ENCODE assay signal across 8 cellular contexts in the genomic region with DNA sequence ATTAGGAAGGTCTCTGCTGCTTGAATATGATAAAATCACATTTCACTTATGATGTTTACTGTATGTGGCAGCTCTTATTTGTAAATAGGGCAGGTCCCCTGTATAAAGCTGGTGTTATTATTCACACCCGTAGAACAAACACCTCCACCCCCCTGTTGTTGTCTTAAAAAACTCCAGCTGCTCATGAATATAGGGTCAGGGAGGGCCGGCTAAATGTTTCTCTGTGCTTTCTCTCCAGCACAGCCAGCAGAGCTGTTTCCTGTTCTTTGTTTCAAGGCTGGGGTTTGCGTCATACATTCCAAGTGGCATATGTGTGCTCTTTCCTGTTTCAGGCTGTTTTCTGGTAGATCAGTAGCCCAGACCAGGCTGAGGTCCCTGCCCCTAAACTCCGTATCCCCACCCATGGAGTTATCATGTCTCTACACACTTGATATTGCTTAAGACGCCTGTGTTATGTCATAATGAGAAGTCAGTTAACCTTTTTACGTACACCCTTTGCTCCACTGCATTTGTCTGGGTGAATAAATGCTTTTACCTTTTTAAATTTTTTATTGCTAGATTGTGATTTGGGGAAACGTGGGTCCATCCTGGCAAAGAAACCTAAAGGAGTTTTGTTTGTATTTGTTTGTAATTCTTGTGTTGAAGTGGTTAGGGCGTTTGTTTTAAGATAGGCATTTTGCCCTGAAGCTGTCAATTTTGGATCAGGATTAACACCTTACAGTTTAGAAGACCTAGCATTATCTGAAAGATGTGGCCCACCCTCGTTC. TPM values are rescaled to one million over a fixed set of nuclear protein-coding genes. Genes with fewer than 3 reads are reported as not detected.
DNase-seq lines count a peak whose midpoint lies in the region; ATAC-seq and TF ChIP-seq lines count a peak whose summit lies in the region.

No MANE protein-coding gene starts in this region.

- no peaks in the 10 kb centered on the region for H3K9me2 ChIP-seq in hepatocyte (replicated peaks; ENCODE audit: insufficient read depth)

- no peak for TF ChIP-seq CTCF in body of pancreas (IDR thresholded peaks at IDR 0.05)
- no peak for TF ChIP-seq CTCF in hepatocyte (IDR thresholded peaks at IDR 0.05; ENCODE audit: poor library complexity)

- H3K27me3 ChIP-seq in body of pancreas = no peaks in the 10 kb centered on the region
- no peaks in the 10 kb centered on the region for H3K27me3 ChIP-seq in hepatocyte

- no peak overlapping the region for H3K4me3 ChIP-seq in body of pancreas
- peak overlapping the region; percentile 95 for H3K4me3 ChIP-seq in hepatocyte

- TF ChIP-seq POLR2A in body of pancreas (IDR thresholded peaks at IDR 0.05) = peak; percentile 87 to 96 (median 95)

- DNase-seq in stimulated activated CD4-positive, alpha-beta T cell treated with anti-CD3 and anti-CD28 coated beads, Interleukin-12 subunit alpha, Interleukin-12 subunit beta, amount 100 ng/mL, for 48 hours (ENCODE audit: low read depth in 2 of 3, low spot score in 1 of 3) = peak in 2 of 3 donors; percentile 36 to 55
- DNase-seq in stimulated activated CD4-positive, alpha-beta T cell treated with anti-CD3 and anti-CD28 coated beads, Interleukin-4, amount 100 ng/mL, for 1 hour = no peak
- DNase-seq in NCI-H1436 treated with DMSO at 0.1 percent for 48 hours (lab: John Stamatoyannopoulos, UW) (peak; percentile 54), T-helper 1 cell (peak in 4 of 5 donors; percentile 58 to 81 (median 60)), body of pancreas (peak; percentile 85 to 97 (median 89)), hepatocyte (ENCODE audit: low spot score) (peak; percentile 94), posterior vena cava (ENCODE audit: low spot score) (peak; percentile 88), cortex of kidney (lab: John Stamatoyannopoulos, UW) (no peak)

- H3K27ac ChIP-seq in body of pancreas = peak overlapping the region; percentile 98 to 100 (median 100)
- H3K27ac ChIP-seq in hepatocyte = peak overlapping the region; percentile 97

- H3K36me3 ChIP-seq in body of pancreas (replicated peaks in 1 of 2; ENCODE audit: insufficient read depth in 1 of 2, low read depth in 2 of 2) (no peaks in the 10 kb centered on the region), hepatocyte (replicated peaks; ENCODE audit: insufficient read depth, low read depth) (no peaks in the 10 kb centered on the region)

- peak; percentile 65 for ATAC-seq in body of pancreas

- no peak overlapping the region for H2AFZ ChIP-seq in hepatocyte

- H3K4me2 ChIP-seq in hepatocyte = peak overlapping the region; percentile 77

- intact Hi-C loops in body of pancreas (cut with DNase I) (no loop called here), posterior vena cava (cut with DNase I) (loop anchor here in 1 of 2 donors (2.0 kb wide), 1 partner anchor 282 kb away; no protein-coding TSS in a partner anchor)

- peaks cover 28% of the 10 kb centered on the region for H4K20me1 ChIP-seq in hepatocyte (ENCODE audit: insufficient read depth, poor library complexity, severe bottlenecking)

- WGBS in body of pancreas, 2 donors = 0 to 1% methylated on average over 9 of the region's 9 CpGs
- WGBS in hepatocyte (ENCODE audit: low lambda C conversion rate, missing lambda C conversion rate) = 3% methylated on average over 9 of the region's 9 CpGs

- no peaks in the 10 kb centered on the region for H3K9me3 ChIP-seq in body of pancreas
- H3K9me3 ChIP-seq in hepatocyte (ENCODE audit: low read depth) = no peaks in the 10 kb centered on the region

- peaks cover 86% of the 10 kb centered on the region for H3K79me2 ChIP-seq in hepatocyte

- H3K4me1 ChIP-seq in body of pancreas = peaks cover 55% of the 10 kb centered on the region
- peaks cover 54% of the 10 kb centered on the region for H3K4me1 ChIP-seq in hepatocyte (ENCODE audit: insufficient read depth)

RNA-seq across cellular contexts. Expression of gene KLF3, which starts 3.2 kb away (rescaled TPM):
- 10 to 100 TPM; 30.6 to 32.0 TPM for total RNA-seq in body of pancreas
- total RNA-seq in hepatocyte = 77.3 and 81.1 TPM in 2 replicates
- 68.4 and 74.2 TPM in 2 replicates for polyA plus RNA-seq in hepatocyte
- total RNA-seq in posterior vena cava = 10 to 100 TPM; 50.7 to 53.9 TPM

Comparison
In these comparisons a context has a peak if more than half of its experiments do, and no peak if none do; other contexts are left out.
1. DNase-seq: peak in stimulated activated CD4-positive, alpha-beta T cell treated with anti-CD3 and anti-CD28 coated beads, Interleukin-12 subunit alpha, Interleukin-12 subunit beta, amount 100 ng/mL, for 48 hours (2 of 3), NCI-H1436 treated with DMSO at 0.1 percent for 48 hours (single experiment), T-helper 1 cell (4 of 5), body of pancreas (4 of 4), hepatocyte (single experiment) and posterior vena cava (single experiment); none in stimulated activated CD4-positive, alpha-beta T cell treated with anti-CD3 and anti-CD28 coated beads, Interleukin-4, amount 100 ng/mL, for 1 hour (single experiment) and cortex of kidney (single experiment).